9 cellular contexts compared by ENCODE assay signal in genomic region chr12:123431951-123432886, GRCh38. TPM values are rescaled to one million over a fixed set of nuclear protein-coding genes. Genes with fewer than 3 reads are reported as not detected.
DNase-seq lines count a peak whose midpoint lies in the region; ATAC-seq and TF ChIP-seq lines count a peak whose summit lies in the region.
"Had no signal": no experiment of that assay in that cellular context is flagged by ENCODE, and none has a peak within 500 bp of the region (broad histone marks: within the 10 kb centered on the region; RNA-seq: fewer than 3 reads in every experiment).

No MANE protein-coding gene starts in this region.

- no peak for TF ChIP-seq EP300 in upper lobe of left lung (IDR thresholded peaks at IDR 0.05)

- peaks cover 17 to 44% (median 36%) of the 10 kb centered on the region in 4 donors for H3K36me3 ChIP-seq in upper lobe of left lung

- H3K36me3 Mint-ChIP-seq in activated CD8-positive, alpha-beta T cell treated with anti-CD3 and anti-CD28 coated beads, Interleukin-2, amount 10 ng/mL, durations not matched to agents 7 days and 5 days (ENCODE audit: low read depth) = peaks cover 32% of the 10 kb centered on the region

- peaks cover 40 to 57% (median 45%) of the 10 kb centered on the region in 4 donors for H3K4me1 ChIP-seq in upper lobe of left lung

- 56 to 58% methylated on average over 15 of the region's 15 CpGs for WGBS in upper lobe of left lung, 2 donors

- intact Hi-C loops in cardiac septum (cut with DNase I) = no loop called here
- intact Hi-C loops in left cardiac atrium (cut with DNase I) = no loop called here

- no peak for ATAC-seq in left cardiac atrium
- no peak for ATAC-seq in activated CD8-positive, alpha-beta T cell treated with anti-CD3 and anti-CD28 coated beads, Interleukin-2, amount 10 ng/mL, durations not matched to agents 7 days and 5 days
- ATAC-seq in upper lobe of left lung (ENCODE audit: low FRiP score in 2 of 2) = peak in 1 of 2 donors; percentile 40
- no peak for ATAC-seq in GM19452 (IDR thresholded peaks at IDR 0.05; ENCODE audit: unreplicated experiment)
- no peak for ATAC-seq in HG03039 (IDR thresholded peaks at IDR 0.05; ENCODE audit: unreplicated experiment)

- H3K27me3 Mint-ChIP-seq in activated CD8-positive, alpha-beta T cell treated with anti-CD3 and anti-CD28 coated beads, Interleukin-2, amount 10 ng/mL, durations not matched to agents 7 days and 5 days (ENCODE audit: low read depth) = no peaks in the 10 kb centered on the region

- CTCF ChIA-PET in activated CD8-positive, alpha-beta T cell treated with anti-CD3 and anti-CD28 coated beads, Interleukin-2, amount 10 ng/mL, durations not matched to agents 7 days and 5 days (lab: Charles Lee) = interaction anchor here (0.9 to 1.8 kb wide), 2 partner anchors 67 to 194 kb away, joined by 4 to 5 read pairs; no protein-coding TSS in a partner anchor

- H3K4me3 Mint-ChIP-seq in activated CD8-positive, alpha-beta T cell treated with anti-CD3 and anti-CD28 coated beads, Interleukin-2, amount 10 ng/mL, durations not matched to agents 7 days and 5 days = peak overlapping the region; percentile 45

- peak overlapping the region in 3 of 4 donors; percentile 76 to 94 (median 88) for H3K4me3 ChIP-seq in upper lobe of left lung

- peak overlapping the region; percentile 92 to 98 (median 96) for H3K27ac ChIP-seq in upper lobe of left lung
- H3K27ac ChIP-seq: C4-2B had no signal

- no peaks in the 10 kb centered on the region for H3K9me3 ChIP-seq in upper lobe of left lung

- TF ChIP-seq CTCF in upper lobe of left lung (IDR thresholded peaks at IDR 0.05) = no peak

- peak overlapping the region; percentile 18 for H3K27ac Mint-ChIP-seq in activated CD8-positive, alpha-beta T cell treated with anti-CD3 and anti-CD28 coated beads, Interleukin-2, amount 10 ng/mL, durations not matched to agents 7 days and 5 days

- H3K9me3 Mint-ChIP-seq in activated CD8-positive, alpha-beta T cell treated with anti-CD3 and anti-CD28 coated beads, Interleukin-2, amount 10 ng/mL, durations not matched to agents 7 days and 5 days (ENCODE audit: insufficient read depth) = no peaks in the 10 kb centered on the region

- H3K4me1 Mint-ChIP-seq in activated CD8-positive, alpha-beta T cell treated with anti-CD3 and anti-CD28 coated beads, Interleukin-2, amount 10 ng/mL, durations not matched to agents 7 days and 5 days (ENCODE audit: low read depth) = peaks cover 58% of the 10 kb centered on the region

- POLR2A ChIA-PET in activated CD8-positive, alpha-beta T cell treated with anti-CD3 and anti-CD28 coated beads, Interleukin-2, amount 10 ng/mL, durations not matched to agents 7 days and 5 days (lab: Charles Lee) = interaction anchor here (0.6 to 0.7 kb wide), 2 partner anchors 48 to 163 kb away, joined by 3 read pairs; partner anchors contain the start of gene KMT5A

- DNase-seq in cardiac septum (ENCODE audit: low spot score) (peak; percentile 78), left cardiac atrium (no peak), kidney tubule cell (ENCODE audit: low spot score) (peak; percentile 37), upper lobe of left lung (peak in 1 of 2 donors; percentile 65)
- no peak for DNase-seq in activated CD8-positive, alpha-beta T cell treated with anti-CD3 and anti-CD28 coated beads, Interleukin-2, amount 10 ng/mL, durations not matched to agents 7 days and 5 days
- DNase-seq in effector CD8-positive, alpha-beta T cell (lab: John Stamatoyannopoulos, UW) = no peak

- H3K27me3 ChIP-seq in upper lobe of left lung = no peaks in the 10 kb centered on the region

- peak in 1 of 4 donors; percentile 17 for TF ChIP-seq POLR2A in upper lobe of left lung (IDR thresholded peaks at IDR 0.05)

RNA-seq across cellular contexts. Expression of gene RILPL2, which starts 4.3 kb away (rescaled TPM):
- total RNA-seq in cardiac septum (1.6 TPM), left cardiac atrium (1 to 10 TPM; 3.1 to 3.7 TPM), upper lobe of left lung (10 to 100 TPM; 12.5 to 29.9 (median 14.6) TPM)
- 1 to 10 TPM; 4.7 to 5.1 TPM for total RNA-seq in activated CD8-positive, alpha-beta T cell treated with anti-CD3 and anti-CD28 coated beads, Interleukin-2, amount 10 ng/mL, durations not matched to agents 7 days and 5 days

RNA-seq across cellular contexts. Expression of gene SNRNP35, which starts 25.7 kb away (rescaled TPM):
- total RNA-seq in cardiac septum (24.3 TPM), left cardiac atrium (10 to 100 TPM; 20.1 to 22.3 TPM), upper lobe of left lung (10 to 100 TPM; 16.7 to 50.3 (median 26.6) TPM)
- 10 to 100 TPM; 22.9 to 24.1 TPM for total RNA-seq in activated CD8-positive, alpha-beta T cell treated with anti-CD3 and anti-CD28 coated beads, Interleukin-2, amount 10 ng/mL, durations not matched to agents 7 days and 5 days

RNA-seq across cellular contexts. Expression of gene KMT5A, which starts 48.3 kb away (rescaled TPM):
- 36.4 TPM for total RNA-seq in cardiac septum
- total RNA-seq in left cardiac atrium = 10 to 100 TPM; 17.6 to 22.9 TPM
- 10 to 100 TPM; 78.5 to 85.1 TPM for total RNA-seq in activated CD8-positive, alpha-beta T cell treated with anti-CD3 and anti-CD28 coated beads, Interleukin-2, amount 10 ng/mL, durations not matched to agents 7 days and 5 days
- 10 to 100 TPM; 35.1 to 50.2 (median 43.8) TPM for total RNA-seq in upper lobe of left lung

Comparison
In these comparisons a context has a peak if more than half of its experiments do, and no peak if none do; other contexts are left out.
1. DNase-seq: peak in cardiac septum (single experiment) and kidney tubule cell (single experiment); none in left cardiac atrium (single experiment), activated CD8-positive, alpha-beta T cell treated with anti-CD3 and anti-CD28 coated beads, Interleukin-2, amount 10 ng/mL, durations not matched to agents 7 days and 5 days (single experiment) and effector CD8-positive, alpha-beta T cell (single experiment).